Comparison of ENCODE assay signal across 9 cellular contexts in the genomic region with DNA sequence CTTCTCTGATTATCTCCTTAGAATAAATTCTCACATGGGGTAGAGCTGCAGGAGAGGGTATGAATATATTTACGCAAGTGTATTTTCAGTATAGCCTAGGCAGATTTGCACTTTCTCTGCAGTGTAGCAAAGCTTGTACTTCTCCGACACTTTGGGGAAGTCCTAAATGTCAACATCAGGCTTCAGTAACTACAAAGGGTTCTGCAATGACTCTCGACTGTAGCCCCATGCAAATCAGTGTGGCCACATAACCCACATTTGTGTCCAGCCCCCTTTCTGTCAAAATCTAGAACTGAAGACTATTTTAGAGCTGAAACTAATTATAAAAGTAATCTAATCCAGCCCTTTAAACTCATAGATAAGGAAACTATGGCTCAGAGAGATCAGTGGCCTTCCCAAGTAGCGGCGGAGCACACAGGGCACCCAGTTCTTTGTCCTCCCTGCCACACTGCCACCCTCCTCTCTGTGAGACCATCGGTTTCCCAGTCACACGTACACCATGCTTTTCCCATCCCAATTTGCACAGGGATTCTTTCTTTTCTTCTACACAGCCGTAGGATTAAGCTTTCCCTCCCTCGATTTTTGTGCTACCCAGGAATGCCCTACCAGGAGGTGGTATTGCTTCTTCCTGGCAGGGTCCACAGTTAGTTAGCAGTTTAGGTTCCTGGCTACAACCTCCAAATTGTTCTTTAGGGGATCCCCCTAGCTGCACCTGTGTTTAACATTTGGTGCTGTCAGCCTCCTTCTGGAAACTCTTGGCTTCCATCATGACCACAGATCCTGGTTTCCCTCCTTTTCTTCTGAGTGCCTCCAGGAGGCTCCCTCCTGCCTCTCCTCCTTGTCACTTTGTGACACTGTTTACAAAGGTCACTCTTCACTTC. TPM values are rescaled to one million over a fixed set of nuclear protein-coding genes. Genes with fewer than 3 reads are reported as not detected.
DNase-seq lines count a peak whose midpoint lies in the region; ATAC-seq and TF ChIP-seq lines count a peak whose summit lies in the region.
"Had no signal": no experiment of that assay in that cellular context is flagged by ENCODE, and none has a peak within 500 bp of the region (broad histone marks: within the 10 kb centered on the region; RNA-seq: fewer than 3 reads in every experiment).

No MANE protein-coding gene starts in this region.

- intact Hi-C loops in dendritic cell treated with granulocyte-macrophage colony-stimulating factor and Interleukin-4, amounts not matched to agents 40 ng/mL and 50 ng/mL, for 4 days (cut with micrococcal nuclease), result loop anchor here (1.0 kb wide), 2 partner anchors 11 to 39 kb away; no protein-coding TSS in a partner anchor

- ATAC-seq in GM19468 (IDR thresholded peaks at IDR 0.05; ENCODE audit: extremely low read depth, unreplicated experiment) (peak; percentile 99), HG03175 (IDR thresholded peaks at IDR 0.05; ENCODE audit: unreplicated experiment) (peak; percentile 99)

- H3K27ac ChIP-seq in effector memory CD4-positive, alpha-beta T cell (ENCODE audit: insufficient read depth, low read length, poor library complexity, severe bottlenecking), result no peak overlapping the region

- peak overlapping the region; percentile 79 for H3K27ac Mint-ChIP-seq in dendritic cell treated with granulocyte-macrophage colony-stimulating factor and Interleukin-4, amounts not matched to agents 40 ng/mL and 50 ng/mL, for 4 days
- no peak overlapping the region for H3K27ac Mint-ChIP-seq in glutamatergic neuron (ENCODE audit: unreplicated experiment)

- H3K4me1 ChIP-seq in effector memory CD4-positive, alpha-beta T cell (ENCODE audit: control insufficient read depth, insufficient read depth, low read length, poor library complexity, severe bottlenecking), result no peaks in the 10 kb centered on the region

- H3K9me3 Mint-ChIP-seq in dendritic cell treated with granulocyte-macrophage colony-stimulating factor and Interleukin-4, amounts not matched to agents 40 ng/mL and 50 ng/mL, for 4 days, result peaks cover 15% of the 10 kb centered on the region
- H3K9me3 Mint-ChIP-seq in glutamatergic neuron (ENCODE audit: unreplicated experiment), result peaks cover 2% of the 10 kb centered on the region

- H3K36me3 ChIP-seq in effector memory CD4-positive, alpha-beta T cell (ENCODE audit: control insufficient read depth, insufficient read depth, low read length), result no peaks in the 10 kb centered on the region

- no peaks in the 10 kb centered on the region for H3K9me3 ChIP-seq in effector memory CD4-positive, alpha-beta T cell (ENCODE audit: control insufficient read depth, low read length)

- DNase-seq in GM13977 (ENCODE audit: low spot score), result peak; percentile 84
- no peak for DNase-seq in NCI-H187 (lab: John Stamatoyannopoulos, UW)
- no peak for DNase-seq in glutamatergic neuron
- DNase-seq in effector memory CD4-positive, alpha-beta T cell, result no peak
- no peak for DNase-seq in HUDEP-2 (lab: John Stamatoyannopoulos, UW; ENCODE audit: unreplicated experiment in 76 of 76)
- DNase-seq: OCI-M1 had no signal

- H3K4me1 Mint-ChIP-seq in dendritic cell treated with granulocyte-macrophage colony-stimulating factor and Interleukin-4, amounts not matched to agents 40 ng/mL and 50 ng/mL, for 4 days (ENCODE audit: low read depth), result peaks cover 75% of the 10 kb centered on the region
- H3K4me1 Mint-ChIP-seq in glutamatergic neuron (ENCODE audit: low read depth, unreplicated experiment), result peaks cover 2% of the 10 kb centered on the region

- no peaks in the 10 kb centered on the region for H3K27me3 Mint-ChIP-seq in dendritic cell treated with granulocyte-macrophage colony-stimulating factor and Interleukin-4, amounts not matched to agents 40 ng/mL and 50 ng/mL, for 4 days
- H3K27me3 Mint-ChIP-seq in glutamatergic neuron (ENCODE audit: unreplicated experiment), result peaks cover 2% of the 10 kb centered on the region

- H3K36me3 Mint-ChIP-seq in dendritic cell treated with granulocyte-macrophage colony-stimulating factor and Interleukin-4, amounts not matched to agents 40 ng/mL and 50 ng/mL, for 4 days (ENCODE audit: low read depth), result peaks cover 43% of the 10 kb centered on the region
- H3K36me3 Mint-ChIP-seq in glutamatergic neuron (ENCODE audit: unreplicated experiment), result no peaks in the 10 kb centered on the region

- no peak overlapping the region for H3K4me3 ChIP-seq in effector memory CD4-positive, alpha-beta T cell (ENCODE audit: insufficient read depth, low read depth, low read length, poor library complexity, severe bottlenecking)

- in situ Hi-C loops in GM13977 (cut with MboI; ENCODE audit: low pct_unique_long_range_greater_than_20kb, low sequenced_read_pairs, unreplicated experiment), result no loop called here

- no peaks in the 10 kb centered on the region for H3K27me3 ChIP-seq in effector memory CD4-positive, alpha-beta T cell (replicated peaks; ENCODE audit: control insufficient read depth, insufficient read depth, low read length, poor library complexity, severe bottlenecking)

- H3K4me3 Mint-ChIP-seq in dendritic cell treated with granulocyte-macrophage colony-stimulating factor and Interleukin-4, amounts not matched to agents 40 ng/mL and 50 ng/mL, for 4 days, result peak overlapping the region; percentile 27
- no peak overlapping the region for H3K4me3 Mint-ChIP-seq in glutamatergic neuron (ENCODE audit: unreplicated experiment)

- TF ChIP-seq CTCF in GM13977 (IDR thresholded peaks at IDR 0.05; ENCODE audit: extremely low read depth, insufficient read depth, missing control alignments) (no peak), glutamatergic neuron (IDR thresholded peaks at IDR 0.05; ENCODE audit: partially characterized antibody, unreplicated experiment) (no peak)

RNA-seq across cellular contexts. Expression of a gene that starts 22.9 kb away (rescaled TPM):
- 41.5 TPM for total RNA-seq in glutamatergic neuron (ENCODE audit: unreplicated experiment)

RNA-seq across cellular contexts. Expression of a gene that starts 41.7 kb away (rescaled TPM):
- total RNA-seq in glutamatergic neuron (ENCODE audit: unreplicated experiment), result 0.47 TPM
